ENCODE assay signal across 1 cellular context in the genomic region with DNA sequence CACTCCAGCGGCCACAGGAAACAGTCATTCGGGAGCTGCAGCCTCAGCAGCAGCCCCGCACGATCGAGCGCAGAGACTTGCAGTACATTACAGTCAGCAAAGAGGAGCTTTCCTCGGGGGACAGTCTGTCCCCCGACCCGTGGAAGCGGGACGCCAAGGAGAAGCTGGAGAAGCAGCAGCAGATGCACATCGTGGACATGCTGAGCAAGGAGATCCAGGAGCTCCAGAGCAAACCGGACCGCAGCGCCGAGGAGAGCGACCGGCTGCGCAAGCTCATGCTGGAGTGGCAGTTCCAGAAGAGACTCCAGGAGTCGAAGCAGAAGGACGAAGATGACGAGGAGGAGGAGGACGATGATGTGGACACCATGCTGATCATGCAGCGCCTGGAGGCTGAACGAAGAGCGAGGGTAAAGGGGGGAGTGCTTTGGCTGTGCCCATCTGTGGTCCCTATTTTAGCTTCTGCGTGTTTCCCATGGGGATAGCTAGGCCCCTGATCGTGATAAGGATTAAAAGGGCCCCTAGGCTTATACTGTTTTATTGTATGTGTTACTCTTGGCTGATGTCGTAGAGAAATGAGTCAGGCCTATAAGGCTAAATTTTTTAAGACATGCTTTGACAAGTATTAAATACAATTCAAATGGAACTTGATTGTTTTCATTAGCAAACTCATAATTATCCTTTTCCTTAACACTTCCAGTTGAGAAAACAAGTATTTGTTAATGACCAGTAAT.
A peak's percentile ranks its signal among the peaks of the same experiment; 100 is the strongest.
TF ChIP-seq lines count a peak whose summit lies in the region.

No MANE protein-coding gene starts in this region.

TF ChIP-seq in K562, 482 proteins besides CTCF, POLR2A, EP300 and RAD21:
- TF ChIP-seq POLR2G (IDR thresholded peaks at IDR 0.05; ENCODE audit: low read depth, low read length): 0 out of 2 replicates have a peak, but pooled peaks have one; percentile 29
- TF ChIP-seq, protein P1, sequence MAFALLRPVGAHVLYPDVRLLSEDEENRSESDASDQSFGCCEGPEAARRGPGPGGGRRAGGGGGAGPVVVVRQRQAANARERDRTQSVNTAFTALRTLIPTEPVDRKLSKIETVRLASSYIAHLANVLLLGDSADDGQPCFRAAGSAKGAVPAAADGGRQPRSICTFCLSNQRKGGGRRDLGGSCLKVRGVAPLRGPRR (CRISPR knock-in tag; IDR thresholded peaks at IDR 0.05): no peak
TF ChIP-seq in K562: peak in this region for 1.
